Comparison of ENCODE assay signal across 8 cellular contexts in the genomic region with DNA sequence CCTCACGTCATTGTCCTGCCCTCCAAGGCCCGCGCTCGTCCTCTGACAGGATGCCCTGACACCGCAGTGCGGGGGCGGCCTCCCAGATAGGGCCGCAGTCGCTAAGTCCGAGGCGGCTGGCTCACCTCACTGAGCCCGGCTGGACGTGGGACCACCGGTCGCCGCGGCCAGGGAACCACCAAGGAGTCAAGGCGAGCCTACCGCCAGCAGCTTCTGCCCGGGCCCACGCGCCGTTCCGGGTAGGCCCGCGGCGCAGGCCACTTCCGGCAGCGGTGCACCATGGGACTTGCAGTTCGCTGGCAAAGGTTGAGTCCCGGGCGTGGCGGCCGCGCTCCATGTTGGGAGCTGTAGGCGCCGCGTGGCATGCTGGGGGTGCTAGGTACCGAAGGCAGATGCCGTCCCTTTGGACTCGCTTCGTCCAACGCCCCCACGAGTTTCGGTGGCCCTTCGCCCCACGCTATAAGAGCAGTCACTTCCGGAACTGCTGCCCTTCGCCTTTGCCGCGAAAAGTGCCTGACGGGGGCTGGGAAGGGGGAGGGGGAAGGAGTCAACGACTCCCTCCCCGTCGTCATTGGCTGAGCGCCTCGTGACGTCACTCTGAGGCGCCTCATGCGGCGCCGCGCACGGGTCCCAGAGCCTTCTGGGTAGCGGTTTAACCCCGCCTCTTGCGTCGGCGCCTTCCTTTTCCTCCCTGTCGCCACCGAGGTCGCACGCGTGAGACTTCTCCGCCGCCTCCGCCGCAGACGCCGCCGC. TPM values are rescaled to one million over a fixed set of nuclear protein-coding genes. Genes with fewer than 3 reads are reported as not detected.
A peak's percentile ranks its signal among the peaks of the same experiment; 100 is the strongest.
DNase-seq lines count a peak whose midpoint lies in the region; ATAC-seq, FAIRE-seq and TF ChIP-seq lines count a peak whose summit lies in the region.

Gene RPLP2, plus strand, starts transcription at position 681 of the 753 bp plus-strand sequence. CDS start 268 bp downstream, outside the sequence.

- peak within 1 kb of the TSS; percentile 92 for H2AFZ ChIP-seq in SU-DHL-6 (ENCODE audit: low read depth, low read length, severe bottlenecking)

- DNase-seq in GM10266 (ENCODE audit: extremely low spot score) (peak; percentile 99), NCI-H128 (lab: John Stamatoyannopoulos, UW; ENCODE audit: unreplicated experiment) (peak; percentile 94), Right ventricle myocardium inferior (ENCODE audit: missing footprints) (peak; percentile 100), pancreas (peak; percentile 97 to 99 (median 98)), tibial artery (peak; percentile 98)
- DNase-seq in activated naive CD8-positive, alpha-beta T cell treated with anti-CD3 and anti-CD28 coated beads, Interleukin-2, amount 10 ng/mL, durations not matched to agents 7 days and 5 days: peak; percentile 98

- peak within 1 kb of the TSS; percentile 85 for H3K27ac ChIP-seq in SU-DHL-6 (ENCODE audit: low read depth, low read length)
- peak within 1 kb of the TSS; percentile 69 to 97 (median 94) for H3K27ac ChIP-seq in pancreas
- peak within 1 kb of the TSS; percentile 94 to 98 for H3K27ac ChIP-seq in tibial artery

- H3K4me1 Mint-ChIP-seq in activated naive CD8-positive, alpha-beta T cell treated with anti-CD3 and anti-CD28 coated beads, Interleukin-2, amount 10 ng/mL, durations not matched to agents 7 days and 5 days: peaks cover 27% of the 10 kb centered on the region

- TF ChIP-seq CTCF in GM10266 (IDR thresholded peaks at IDR 0.05; ENCODE audit: control insufficient read depth, insufficient read depth, low read depth, missing control alignments): no peak
- no peak for TF ChIP-seq CTCF in SU-DHL-6 (IDR thresholded peaks at IDR 0.05; ENCODE audit: insufficient read depth, low read length, poor library complexity, severe bottlenecking)
- TF ChIP-seq CTCF in pancreas (IDR thresholded peaks at IDR 0.05): no peak
- TF ChIP-seq CTCF in tibial artery (IDR thresholded peaks at IDR 0.05): peak in 1 of 2 experiments; percentile 3

- intact Hi-C loops in Right ventricle myocardium inferior (cut with DNase I) (loop anchor here (5.0 kb wide), 1 partner anchor 33 kb away; the partner anchor contains the start of genes POLR2L and TSPAN4), pancreas (cut with DNase I) (no loop called here), tibial artery (cut with DNase I; ENCODE audit: low total_unique reads) (loop anchor here (5.0 to 10.0 kb wide), 2 partner anchors 33 to 235 kb away; partner anchors contain the start of genes PHRF1, POLR2L and TSPAN4)

- H3F3A ChIP-seq in SU-DHL-6 (ENCODE audit: insufficient read depth): peaks cover 53% of the 10 kb centered on the region

- H3K4me1 ChIP-seq in pancreas: peaks cover 4 to 24% (median 14%) of the 10 kb centered on the region in 3 donors
- H3K4me1 ChIP-seq in tibial artery: peaks cover 0 to 45% (median 34%) of the 10 kb centered on the region in 4 donors

- peak within 1 kb of the TSS; percentile 97 for H3K27ac Mint-ChIP-seq in activated naive CD8-positive, alpha-beta T cell treated with anti-CD3 and anti-CD28 coated beads, Interleukin-2, amount 10 ng/mL, durations not matched to agents 7 days and 5 days

- H3K36me3 Mint-ChIP-seq in activated naive CD8-positive, alpha-beta T cell treated with anti-CD3 and anti-CD28 coated beads, Interleukin-2, amount 10 ng/mL, durations not matched to agents 7 days and 5 days: peaks cover 14% of the 10 kb centered on the region

- peak within 1 kb of the TSS; percentile 91 for H3K4me3 Mint-ChIP-seq in activated naive CD8-positive, alpha-beta T cell treated with anti-CD3 and anti-CD28 coated beads, Interleukin-2, amount 10 ng/mL, durations not matched to agents 7 days and 5 days

- H3K4me2 ChIP-seq in SU-DHL-6 (ENCODE audit: low read depth, low read length, poor library complexity, severe bottlenecking): peak within 1 kb of the TSS; percentile 84

- peak within 1 kb of the TSS; percentile 95 for H3K9ac ChIP-seq in SU-DHL-6 (ENCODE audit: low read length)

- peak within 1 kb of the TSS; percentile 71 for H3K4me3 ChIP-seq in SU-DHL-6 (ENCODE audit: insufficient read depth, low read length, poor library complexity, severe bottlenecking)
- peak within 1 kb of the TSS; percentile 90 to 100 (median 94) for H3K4me3 ChIP-seq in pancreas
- peak within 1 kb of the TSS; percentile 86 to 90 for H3K4me3 ChIP-seq in tibial artery

- WGBS in pancreas, 2 donors: 0% methylated on average over 70 to 81 of the region's 81 CpGs

- H3K27me3 Mint-ChIP-seq in activated naive CD8-positive, alpha-beta T cell treated with anti-CD3 and anti-CD28 coated beads, Interleukin-2, amount 10 ng/mL, durations not matched to agents 7 days and 5 days: no peaks in the 10 kb centered on the region

- POLR2A ChIA-PET in activated naive CD8-positive, alpha-beta T cell treated with anti-CD3 and anti-CD28 coated beads, Interleukin-2, amount 10 ng/mL, durations not matched to agents 7 days and 5 days (lab: Charles Lee): interaction anchor here (0.6 to 2.9 kb wide), 13 partner anchors 10 to 303 kb away, joined by 3 to 51 read pairs (median 5); partner anchors contain the start of genes CD151, CRACR2B, PNPLA2 and RNH1

- H3K9me3 ChIP-seq in SU-DHL-6 (ENCODE audit: insufficient read depth, low read length): no peaks in the 10 kb centered on the region
- no peaks in the 10 kb centered on the region for H3K9me3 ChIP-seq in pancreas
- no peaks in the 10 kb centered on the region for H3K9me3 ChIP-seq in tibial artery

- no peaks in the 10 kb centered on the region for H3K9me2 ChIP-seq in SU-DHL-6 (replicated peaks; ENCODE audit: insufficient read depth, low read length)

- H4K20me1 ChIP-seq in SU-DHL-6 (ENCODE audit: low read depth, low read length): peaks cover 10% of the 10 kb centered on the region; the same call in 1 of the 2 replicates

- ATAC-seq in HG02678 (IDR thresholded peaks at IDR 0.05; ENCODE audit: unreplicated experiment): peak; percentile 76
- peak; percentile 81 for ATAC-seq in activated naive CD8-positive, alpha-beta T cell treated with anti-CD3 and anti-CD28 coated beads, Interleukin-2, amount 10 ng/mL, durations not matched to agents 7 days and 5 days (ENCODE audit: low read depth)
- peak; percentile 93 for ATAC-seq in Right ventricle myocardium inferior
- peak; percentile 89 to 94 (median 89) for ATAC-seq in pancreas

- H3K27me3 ChIP-seq in SU-DHL-6 (ENCODE audit: low read length): no peaks in the 10 kb centered on the region
- H3K27me3 ChIP-seq in pancreas: no peaks in the 10 kb centered on the region
- no peaks in the 10 kb centered on the region for H3K27me3 ChIP-seq in tibial artery

- H3K79me2 ChIP-seq in SU-DHL-6 (ENCODE audit: insufficient read depth, low read length): peaks cover 36% of the 10 kb centered on the region

- H3K9me3 Mint-ChIP-seq in activated naive CD8-positive, alpha-beta T cell treated with anti-CD3 and anti-CD28 coated beads, Interleukin-2, amount 10 ng/mL, durations not matched to agents 7 days and 5 days: no peaks in the 10 kb centered on the region

- no peak for FAIRE-seq in pancreas (lab: Jason Lieb, UNC)

- H3K36me3 ChIP-seq in SU-DHL-6 (ENCODE audit: low read length) (peaks cover 25% of the 10 kb centered on the region), pancreas (peaks cover 0 to 18% (median 13%) of the 10 kb centered on the region in 3 donors), tibial artery (peaks cover 26 to 30% (median 29%) of the 10 kb centered on the region in 3 donors)

RNA-seq across cellular contexts. Expression of gene RPLP2, which starts in this region (rescaled TPM):
- 1,000 to 10,000 TPM; 2,888 to 3,019 TPM for total RNA-seq in activated naive CD8-positive, alpha-beta T cell treated with anti-CD3 and anti-CD28 coated beads, Interleukin-2, amount 10 ng/mL, durations not matched to agents 7 days and 5 days
- total RNA-seq in Right ventricle myocardium inferior (1,110 TPM), pancreas (1,000 to 10,000 TPM in 5 of 6 donors, 100 to 1,000 TPM in 1; 944 to 1,591 (median 1,137) TPM)
- 1,000 to 10,000 TPM in 1 of 2 donors, 100 to 1,000 TPM in 1; 761 to 1,687 TPM for polyA plus RNA-seq in pancreas

Comparison
In these comparisons a context has a peak if more than half of its experiments do, and no peak if none do; other contexts are left out.
1. Peak in every context shown above with its lines: DNase-seq, ATAC-seq, H3K4me3 ChIP-seq and H3K27ac ChIP-seq.
2. intact Hi-C loops: an anchor here in Right ventricle myocardium inferior (5.0 kb wide) and tibial artery (5.0 to 10.0 kb wide); none called in pancreas.